ENCODE assay signal across 2 cellular contexts in the genomic region with DNA sequence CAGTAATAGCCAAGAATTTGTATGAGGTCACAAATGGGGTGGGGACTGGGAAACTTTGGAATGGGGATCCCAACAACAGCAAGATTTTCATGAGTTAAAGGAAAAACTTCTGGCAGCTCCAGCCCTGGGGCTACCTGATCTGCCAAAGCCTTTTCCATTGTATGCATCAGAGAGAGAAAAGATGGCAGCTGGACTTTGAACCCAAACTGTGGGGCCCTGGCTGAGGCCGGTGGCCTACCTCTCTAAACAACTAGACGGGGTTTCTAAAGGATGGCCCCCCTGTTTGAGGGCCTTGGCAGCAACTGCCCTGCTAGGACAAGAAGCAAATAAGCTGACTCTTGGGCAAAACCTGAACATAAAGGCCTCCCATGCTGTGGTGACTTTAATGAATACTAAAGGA. TPM values are rescaled to one million over a fixed set of nuclear protein-coding genes. Genes with fewer than 3 reads are reported as not detected.
"Had no signal": no experiment of that assay in that cellular context is flagged by ENCODE, and none has a peak within 500 bp of the region (broad histone marks: within the 10 kb centered on the region; RNA-seq: fewer than 3 reads in every experiment).

No MANE protein-coding gene starts in this region.

RNA-seq across cellular contexts. Expression of gene DAPL1, which starts 52.4 kb away (rescaled TPM):
- total RNA-seq: MCF 10A, NCI-H460 had no signal
